In the genomic region with DNA sequence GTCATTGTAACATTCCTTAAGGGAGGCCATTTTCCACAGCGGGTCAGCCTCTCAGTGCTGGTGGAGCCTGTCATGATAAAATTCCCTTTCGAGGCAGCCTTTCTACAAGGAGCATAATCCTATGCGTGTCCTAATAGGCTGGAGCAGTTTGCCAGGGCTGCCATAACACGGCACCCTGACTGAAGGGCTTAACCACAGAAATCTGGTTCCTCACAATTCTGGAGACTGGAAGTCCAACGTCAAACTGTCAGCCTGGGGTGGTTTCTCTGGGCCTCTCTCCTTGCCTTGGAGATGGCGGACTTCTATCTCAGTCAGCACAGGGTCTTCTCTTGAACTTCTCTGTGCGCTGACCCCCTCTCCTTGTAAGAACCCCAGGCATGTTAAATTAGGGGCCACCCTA, we compare ENCODE assay signal across 16 cellular contexts. TPM values are rescaled to one million over a fixed set of nuclear protein-coding genes. Genes with fewer than 3 reads are reported as not detected.
DNase-seq lines count a peak whose midpoint lies in the region; TF ChIP-seq lines count a peak whose summit lies in the region.
"Had no signal": no experiment of that assay in that cellular context is flagged by ENCODE, and none has a peak within 500 bp of the region (broad histone marks: within the 10 kb centered on the region; RNA-seq: fewer than 3 reads in every experiment).

No MANE protein-coding gene starts in this region.

- H3K9ac ChIP-seq in Karpas-422 (ENCODE audit: low read length) = no peak overlapping the region

- 92 to 97% (median 94%) methylated on average over 7 of the region's 7 CpGs for WGBS in stomach, 5 donors

- no peak overlapping the region for H3K4me2 ChIP-seq in Karpas-422 (ENCODE audit: low read depth, low read length, poor library complexity, severe bottlenecking)
- H3K4me2 ChIP-seq: A549 had no signal

- H3K9me3 ChIP-seq in Karpas-422 (ENCODE audit: low read length) (no peaks in the 10 kb centered on the region), stomach (no peaks in the 10 kb centered on the region)
- H3K9me3 ChIP-seq: A549, Caco-2 had no signal

- peak; percentile 10 for DNase-seq in activated CD8-positive, alpha-beta memory T cell treated with anti-CD3 and anti-CD28 coated beads, Interleukin-2, amount 50 U/mL, for 48 hours
- DNase-seq in activated CD8-positive, alpha-beta memory T cell treated with anti-CD3 and anti-CD28 coated beads, Interleukin-2, amount 50 U/mL, for 4 hours = no peak
- DNase-seq in Karpas-422 (no peak), mesenteric fat pad (ENCODE audit: low spot score) (peak; percentile 53), stomach (peak; percentile 8), kidney tubule cell (ENCODE audit: low spot score) (no peak), NCI-H1417 (lab: John Stamatoyannopoulos, UW) (no peak)
- DNase-seq: AML-193; Caco-2; CD4-positive, alpha-beta T cell; H9 had no signal

- TF ChIP-seq EP300 in stomach (IDR thresholded peaks at IDR 0.05) = no peak

- no peak for TF ChIP-seq POLR2A in stomach (IDR thresholded peaks at IDR 0.05)

- H3K27me3 ChIP-seq in Karpas-422 (ENCODE audit: low read length) (no peaks in the 10 kb centered on the region), stomach (no peaks in the 10 kb centered on the region)

- H3K4me3 ChIP-seq in Karpas-422 (ENCODE audit: low read length) (no peak overlapping the region), stomach (no peak overlapping the region)
- H3K4me3 ChIP-seq: A549 had no signal

- H2AFZ ChIP-seq in Karpas-422 (ENCODE audit: low read length) = no peak overlapping the region

- no peaks in the 10 kb centered on the region for H4K20me1 ChIP-seq in Karpas-422 (ENCODE audit: insufficient read depth, low read depth, low read length)

- H3K27ac ChIP-seq in Karpas-422 (ENCODE audit: low read length) (peak overlapping the region; percentile 98), stomach (no peak overlapping the region)
- H3K27ac ChIP-seq: 22Rv1, A549, C4-2B had no signal

- peaks cover 30% of the 10 kb centered on the region for H3K36me3 ChIP-seq in Karpas-422 (ENCODE audit: insufficient read depth, low read length)
- peaks cover 11 to 60% (median 52%) of the 10 kb centered on the region in 4 donors for H3K36me3 ChIP-seq in stomach

- H3K79me2 ChIP-seq in Karpas-422 (ENCODE audit: low read length) = no peaks in the 10 kb centered on the region; the same call in 1 of the 2 replicates

- H3K4me1 ChIP-seq in Karpas-422 (ENCODE audit: low read length) (peaks cover 48% of the 10 kb centered on the region), stomach (no peaks in the 10 kb centered on the region)
- H3K4me1 ChIP-seq: A549, Caco-2 had no signal

- H3K9me2 ChIP-seq in Karpas-422 (replicated peaks; ENCODE audit: insufficient read depth, low read length) = no peaks in the 10 kb centered on the region

- no peak for TF ChIP-seq CTCF in stomach (IDR thresholded peaks at IDR 0.05)

- intact Hi-C loops in stomach (cut with DNase I; ENCODE audit: low total_unique reads) = no loop called here

RNA-seq across cellular contexts. Expression of a gene that starts 1.4 kb away (rescaled TPM):
- 103 and 125 TPM in 2 replicates for total RNA-seq in Karpas-422 (2014; rRNA removed; shearing (Covaris generic); ENCODE audit: low replicate concordance)
- total RNA-seq in mesenteric fat pad (1.5 TPM), stomach (1 to 10 TPM in 2 of 5 donors, not detected in 3; 2.9 to 5.9 TPM)
- polyA plus RNA-seq in stomach = 1 to 10 TPM in 1 of 3 donors, under 1 TPM in 1, not detected in 1; 0.65 to 2.9 TPM
- total RNA-seq: Caco-2, H1, H9 had no signal
- polyA plus RNA-seq: A549, BJ, H1 had no signal

RNA-seq across cellular contexts. Expression of a gene that starts 57.3 kb away (rescaled TPM):
- 1.2 TPM in 1 of 2 replicates, not detected in the other for total RNA-seq in Karpas-422 (2014; rRNA removed; shearing (Covaris generic); ENCODE audit: low replicate concordance)
- total RNA-seq in mesenteric fat pad (0.39 TPM), stomach (10 to 100 TPM in 1 of 5 donors, under 1 TPM in 1, not detected in 3; 0.92 to 49.0 TPM)
- under 1 TPM in 2 of 3 donors, not detected in 1; 0.28 to 0.93 TPM for polyA plus RNA-seq in stomach
- total RNA-seq: H9 had no signal
- polyA plus RNA-seq: BJ had no signal

Comparison
In these comparisons a context has a peak if more than half of its experiments do, and no peak if none do; other contexts are left out.
1. DNase-seq: peak in activated CD8-positive, alpha-beta memory T cell treated with anti-CD3 and anti-CD28 coated beads, Interleukin-2, amount 50 U/mL, for 48 hours (single experiment), mesenteric fat pad (single experiment) and stomach (single experiment); none in activated CD8-positive, alpha-beta memory T cell treated with anti-CD3 and anti-CD28 coated beads, Interleukin-2, amount 50 U/mL, for 4 hours (single experiment), Karpas-422 (single experiment), kidney tubule cell (single experiment) and NCI-H1417 (0 of 3).
2. RNA of a gene that starts 1.4 kb away (total RNA-seq): 103 to 125 TPM in Karpas-422; 1.5 TPM in mesenteric fat pad (single experiment) and 2.9 to 5.9 TPM in stomach; every median in the first group is over 10 times any median in the second.